ENCODE assay signal across 18 cellular contexts in genomic region chr1:37497832-37498231, GRCh38. TPM values are rescaled to one million over a fixed set of nuclear protein-coding genes. Genes with fewer than 3 reads are reported as not detected.
DNase-seq lines count a peak whose midpoint lies in the region; ATAC-seq, FAIRE-seq and TF ChIP-seq lines count a peak whose summit lies in the region.
"Had no signal": no experiment of that assay in that cellular context is flagged by ENCODE, and none has a peak within 500 bp of the region (broad histone marks: within the 10 kb centered on the region; RNA-seq: fewer than 3 reads in every experiment).

No MANE protein-coding gene starts in this region.

- intact Hi-C loops in left cardiac atrium (cut with DNase I): no loop called here

- 0 out of 2 replicates have a peak, but pooled peaks have one; percentile 10 for TF ChIP-seq CTCF in 22Rv1 (IDR thresholded peaks at IDR 0.05)

- FAIRE-seq in islet of Langerhans (lab: Jason Lieb, UNC): peak; percentile 86
- FAIRE-seq: TTC549 had no signal

- DNase-seq in NCI-H1092 (lab: John Stamatoyannopoulos, UW) (peak; percentile 91), NCI-H2196 (lab: John Stamatoyannopoulos, UW; ENCODE audit: unreplicated experiment) (peak; percentile 87), NOMO-1 (lab: John Stamatoyannopoulos, UW; ENCODE audit: unreplicated experiment in 2 of 2) (no peak), left cardiac atrium (no peak), HUDEP-2 (lab: John Stamatoyannopoulos, UW; ENCODE audit: unreplicated experiment in 76 of 76) (no peak)
- DNase-seq: ACHN; activated CD8-positive, alpha-beta memory T cell treated with anti-CD3 and anti-CD28 coated beads for 24 hours; activated gamma-delta T cell; HFFc6; NK-92 treated with Interleukin-12 subunit alpha and Interleukin-12 subunit beta, amount 100 ng/mL, for 24 hours; nucleus accumbens; stimulated activated CD4-positive, alpha-beta T cell treated with anti-CD3 and anti-CD28 coated beads, Interleukin-12 subunit alpha, Interleukin-12 subunit beta, amount 100 ng/mL, for 4 hours; substantia nigra had no signal

- ATAC-seq in GM19467 (IDR thresholded peaks at IDR 0.05; ENCODE audit: unreplicated experiment): no peak
- ATAC-seq in left cardiac atrium: no peak

- H3K27ac ChIP-seq in 22Rv1: peak overlapping the region; percentile 19; the same call in 1 of the 2 replicates
- H3K27ac ChIP-seq: SJSA1 had no signal

RNA-seq across cellular contexts. Expression of gene MEAF6, which starts 16.7 kb away (rescaled TPM):
- 10 to 100 TPM; 34.6 to 36.4 TPM for total RNA-seq in left cardiac atrium

RNA-seq across cellular contexts. Expression of gene ZC3H12A, which starts 23.5 kb away (rescaled TPM):
- 10 to 100 TPM in 1 of 2 donors, 1 to 10 TPM in 1; 6.4 to 13.7 TPM for total RNA-seq in left cardiac atrium

RNA-seq across cellular contexts. Expression of gene SNIP1, which starts 56.3 kb away (rescaled TPM):
- total RNA-seq in left cardiac atrium: 10 to 100 TPM in 1 of 2 donors, 1 to 10 TPM in 1; 9.9 to 10.2 TPM

RNA-seq across cellular contexts. Expression of gene DNALI1, which starts 58.9 kb away (rescaled TPM):
- 1 to 10 TPM; 6.2 to 6.3 TPM for total RNA-seq in left cardiac atrium

Comparison
In these comparisons a context has a peak if more than half of its experiments do, and no peak if none do; other contexts are left out.
1. DNase-seq: peak in NCI-H1092 (single experiment) and NCI-H2196 (single experiment); none in NOMO-1 (0 of 2), left cardiac atrium (single experiment) and HUDEP-2 (0 of 76).